ENCODE assay signal across 31 cellular contexts in genomic region chr2:185793532-185794073, GRCh38. TPM values are rescaled to one million over a fixed set of nuclear protein-coding genes. Genes with fewer than 3 reads are reported as not detected.
"Had no signal": no experiment of that assay in that cellular context is flagged by ENCODE, and none has a peak within 500 bp of the region (broad histone marks: within the 10 kb centered on the region; RNA-seq: fewer than 3 reads in every experiment).

No MANE protein-coding gene starts in this region.

- H3K36me3 ChIP-seq: ascending aorta, breast epithelium, Peyer's patch, SJSA1 had no signal

- H3K4me3 ChIP-seq: ascending aorta, body of pancreas, breast epithelium, Peyer's patch, SJSA1 had no signal

- H3K9me3 ChIP-seq: ascending aorta, body of pancreas, breast epithelium, Peyer's patch, SJSA1 had no signal

- H3K27ac ChIP-seq: ascending aorta, body of pancreas, breast epithelium, Peyer's patch, SJSA1 had no signal

- H3K27me3 ChIP-seq: ascending aorta, body of pancreas, breast epithelium, Peyer's patch, SJSA1 had no signal

- DNase-seq: activated CD4-positive, alpha-beta T cell treated with anti-CD3 and anti-CD28 coated beads, Interleukin-2, amount 10 ng/mL, durations not matched to agents 24 days and 14 days; activated CD4-positive, alpha-beta T cell treated with anti-CD3 and anti-CD28 coated beads, Interleukin-2, amount 50 U/mL, for 4 hours; activated CD8-positive, alpha-beta T cell treated with anti-CD3 and anti-CD28 coated beads for 36 hours; activated effector memory CD4-positive, alpha-beta T cell treated with anti-CD3 and anti-CD28 coated beads, Interleukin-2, amount 50 U/mL, for 16 hours; activated naive CD4-positive, alpha-beta T cell; activated naive CD4-positive, alpha-beta T cell treated with anti-CD3 and anti-CD28 coated beads, Interleukin-2, amount 50 U/mL, for 16 hours; activated naive CD8-positive, alpha-beta T cell treated with anti-CD3 and anti-CD28 coated beads for 36 hours; activated T-cell treated with anti-CD3 and anti-CD28 coated beads, Interleukin-2, amount 50 U/mL, for 1 hour; activated T-cell treated with anti-CD3 and anti-CD28 coated beads, Interleukin-2, amount 50 U/mL, for 72 hours; amygdala; body of pancreas; NCI-H1092 treated with DMSO at 0.1 percent for 48 hours; NCI-H1417; NCI-H146; NCI-H187; NCI-H2029 treated with DMSO at 0.1 percent for 48 hours; NCI-H2107; NCI-H2171; NCI-H2227 treated with DMSO at 0.1 percent for 48 hours; NCI-H524 treated with DMSO at 0.1 percent for 48 hours; PC-3; Peyer's patch; RPMI8226; SHP77 treated with DMSO at 0.1 percent for 48 hours; SW 1271; T-helper 1 cell; T1000 had no signal

RNA-seq across cellular contexts. Expression of gene FSIP2, which starts 55.0 kb away (rescaled TPM):
- total RNA-seq: activated CD8-positive, alpha-beta memory T cell treated with anti-CD3 and anti-CD28 coated beads for 36 hours; activated naive CD8-positive, alpha-beta T cell treated with anti-CD3 and anti-CD28 coated beads for 36 hours; SJSA1 had no signal
